In genomic region chr19:48499352-48500090, GRCh38 we compare ENCODE assay signal across 30 cellular contexts. TPM values are rescaled to one million over a fixed set of nuclear protein-coding genes. Genes with fewer than 3 reads are reported as not detected.
DNase-seq lines count a peak whose midpoint lies in the region; ATAC-seq and TF ChIP-seq lines count a peak whose summit lies in the region.
"Had no signal": no experiment of that assay in that cellular context is flagged by ENCODE, and none has a peak within 500 bp of the region (broad histone marks: within the 10 kb centered on the region; RNA-seq: fewer than 3 reads in every experiment).

No MANE protein-coding gene starts in this region.

- no peaks in the 10 kb centered on the region for H3K36me3 ChIP-seq in GM23338 (ENCODE audit: insufficient read depth)
- H3K36me3 ChIP-seq in suprapubic skin = no peaks in the 10 kb centered on the region
- H3K36me3 ChIP-seq in MG63 = no peaks in the 10 kb centered on the region
- H3K36me3 ChIP-seq: BLaER1, esophagus muscularis mucosa, Peyer's patch, right atrium auricular region, thoracic aorta, vagina had no signal

- no peak for DNase-seq in activated naive CD4-positive, alpha-beta T cell treated with anti-CD3 and anti-CD28 coated beads, Interleukin-2, amount 10 ng/mL, durations not matched to agents 7 days and 5 days
- DNase-seq in activated naive CD4-positive, alpha-beta T cell treated with anti-CD3 and anti-CD28 coated beads, Interleukin-2, amount 50 U/mL, for 16 hours = no peak
- DNase-seq in GM23338 (ENCODE audit: low spot score) = no peak
- DNase-seq in coronary artery (ENCODE audit: low spot score) = no peak
- no peak for DNase-seq in suprapubic skin (ENCODE audit: low spot score in 2 of 2)
- DNase-seq in cerebellar nuclear complex (lab: John Stamatoyannopoulos, UW) = no peak
- no peak for DNase-seq in MG63
- DNase-seq: activated CD4-positive, alpha-beta T cell treated with anti-CD3 and anti-CD28 coated beads for 4 hours; activated effector memory CD4-positive, alpha-beta T cell treated with anti-CD3 and anti-CD28 coated beads, Interleukin-2, amount 50 U/mL, for 16 hours; activated naive CD8-positive, alpha-beta T cell treated with anti-CD3 and anti-CD28 coated beads, Interleukin-2, amount 50 U/mL, for 24 hours; activated T-cell treated with anti-CD3 and anti-CD28 coated beads, Interleukin-2, amount 50 U/mL, for 1 hour; central memory CD4-positive, alpha-beta T cell; foreskin fibroblast; HCEC 1CT; KG1; NCI-H510A; Peyer's patch; SIG-M5; stimulated activated CD4-positive, alpha-beta T cell treated with anti-CD3 and anti-CD28 coated beads, Interleukin-1b, Interleukin-23, amount 100 ng/mL, for 48 hours had no signal

- 83% methylated on average over 7 of the region's 42 CpGs for WGBS in suprapubic skin

- H3K4me1 ChIP-seq in GM23338 (ENCODE audit: insufficient read depth) = peaks cover 10% of the 10 kb centered on the region; the same call in 1 of the 2 replicates
- peaks cover 37% of the 10 kb centered on the region for H3K4me1 ChIP-seq in suprapubic skin

- peak overlapping the region; percentile 19 for H3K27ac Mint-ChIP-seq in activated naive CD4-positive, alpha-beta T cell treated with anti-CD3 and anti-CD28 coated beads, Interleukin-2, amount 10 ng/mL, durations not matched to agents 7 days and 5 days
- no peak overlapping the region for H3K27ac Mint-ChIP-seq in GM23338
- H3K27ac Mint-ChIP-seq: activated naive CD8-positive, alpha-beta T cell treated with anti-CD3 and anti-CD28 coated beads, Interleukin-2, amount 50 U/mL, for 24 hours; dendritic cell treated with granulocyte-macrophage colony-stimulating factor and Interleukin-4, amounts not matched to agents 40 ng/mL and 50 ng/mL, for 4 days; stimulated activated naive CD8-positive, alpha-beta T cell treated with anti-CD3 and anti-CD28 coated beads, Interleukin-15, Interleukin-2, amounts not matched to agents 100 ng/mL and 50 ng/mL, for 24 hours had no signal

- H3K27me3 ChIP-seq in GM23338 (ENCODE audit: insufficient read depth) (0 out of 2 replicates have a peak, but pooled peaks cover 2% of the 10 kb centered on the region), suprapubic skin (peaks cover 36% of the 10 kb centered on the region), MG63 (peaks cover 37% of the 10 kb centered on the region)
- H3K27me3 ChIP-seq: Peyer's patch, vagina had no signal

- H3K79me2 ChIP-seq in GM23338 (replicated peaks; ENCODE audit: insufficient read depth) = no peaks in the 10 kb centered on the region

- no peak for TF ChIP-seq EP300 in suprapubic skin (IDR thresholded peaks at IDR 0.05)

- no peak overlapping the region for H3K4me2 ChIP-seq in GM23338

- H3K27me3 Mint-ChIP-seq in activated naive CD4-positive, alpha-beta T cell treated with anti-CD3 and anti-CD28 coated beads, Interleukin-2, amount 10 ng/mL, durations not matched to agents 7 days and 5 days = peaks cover 84% of the 10 kb centered on the region
- H3K27me3 Mint-ChIP-seq in GM23338 (ENCODE audit: insufficient read depth, low read depth, poor library complexity) = peaks cover 19% of the 10 kb centered on the region

- H3K27ac ChIP-seq in GM23338 (ENCODE audit: low read depth) (no peak overlapping the region), coronary artery (no peak overlapping the region), suprapubic skin (no peak overlapping the region)
- H3K27ac ChIP-seq: esophagus muscularis mucosa, Peyer's patch, right atrium auricular region, thoracic aorta, vagina had no signal

- no peaks in the 10 kb centered on the region for H3K9me2 ChIP-seq in GM23338 (ENCODE audit: insufficient read depth)

- TF ChIP-seq POLR2A in suprapubic skin (IDR thresholded peaks at IDR 0.05) = no peak

- peaks cover 39% of the 10 kb centered on the region for H3K4me1 Mint-ChIP-seq in activated naive CD4-positive, alpha-beta T cell treated with anti-CD3 and anti-CD28 coated beads, Interleukin-2, amount 10 ng/mL, durations not matched to agents 7 days and 5 days
- H3K4me1 Mint-ChIP-seq in GM23338 = peaks cover 19% of the 10 kb centered on the region

- no peak overlapping the region for H2AFZ ChIP-seq in GM23338

- no peak overlapping the region for H3K4me3 Mint-ChIP-seq in activated naive CD4-positive, alpha-beta T cell treated with anti-CD3 and anti-CD28 coated beads, Interleukin-2, amount 10 ng/mL, durations not matched to agents 7 days and 5 days
- peak overlapping the region; percentile 70; the same call in 2 of the 3 replicates for H3K4me3 Mint-ChIP-seq in GM23338
- H3K4me3 Mint-ChIP-seq: activated naive CD8-positive, alpha-beta T cell treated with anti-CD3 and anti-CD28 coated beads, Interleukin-2, amount 50 U/mL, for 24 hours; dendritic cell treated with granulocyte-macrophage colony-stimulating factor and Interleukin-4, amounts not matched to agents 40 ng/mL and 50 ng/mL, for 4 days; stimulated activated naive CD8-positive, alpha-beta T cell treated with anti-CD3 and anti-CD28 coated beads, Interleukin-15, Interleukin-2, amounts not matched to agents 100 ng/mL and 50 ng/mL, for 24 hours had no signal

- H3F3A ChIP-seq in GM23338 (replicated peaks; ENCODE audit: low read depth) = peaks cover 16% of the 10 kb centered on the region

- no peak for TF ChIP-seq CTCF in GM23338 (conservative IDR thresholded peaks at IDR 0.05; ENCODE audit: low read depth in 2 of 2)
- TF ChIP-seq CTCF in coronary artery (IDR thresholded peaks at IDR 0.05) = no peak
- TF ChIP-seq CTCF in suprapubic skin (IDR thresholded peaks at IDR 0.05) = no peak

- H3K9me3 ChIP-seq in suprapubic skin (no peaks in the 10 kb centered on the region), MG63 (no peaks in the 10 kb centered on the region)
- H3K9me3 ChIP-seq: BLaER1, esophagus muscularis mucosa, Peyer's patch, right atrium auricular region, thoracic aorta, vagina had no signal

- H3K36me3 Mint-ChIP-seq in activated naive CD4-positive, alpha-beta T cell treated with anti-CD3 and anti-CD28 coated beads, Interleukin-2, amount 10 ng/mL, durations not matched to agents 7 days and 5 days = no peaks in the 10 kb centered on the region
- no peaks in the 10 kb centered on the region; the same call in 1 of the 3 replicates for H3K36me3 Mint-ChIP-seq in GM23338 (ENCODE audit: low read depth)

- CTCF ChIA-PET in activated naive CD4-positive, alpha-beta T cell treated with anti-CD3 and anti-CD28 coated beads, Interleukin-2, amount 10 ng/mL, durations not matched to agents 7 days and 5 days (lab: Charles Lee) = interaction anchor here (1.2 kb wide), 1 partner anchor 9 kb away, joined by 4 read pairs; no protein-coding TSS in a partner anchor

- H3K9me3 Mint-ChIP-seq in activated naive CD4-positive, alpha-beta T cell treated with anti-CD3 and anti-CD28 coated beads, Interleukin-2, amount 10 ng/mL, durations not matched to agents 7 days and 5 days = no peaks in the 10 kb centered on the region
- H3K9me3 Mint-ChIP-seq in GM23338 = no peaks in the 10 kb centered on the region; the same call in 2 of the 3 replicates
- H3K9me3 Mint-ChIP-seq: activated naive CD8-positive, alpha-beta T cell treated with anti-CD3 and anti-CD28 coated beads, Interleukin-2, amount 50 U/mL, for 24 hours; dendritic cell treated with granulocyte-macrophage colony-stimulating factor and Interleukin-4, amounts not matched to agents 40 ng/mL and 50 ng/mL, for 4 days; stimulated activated naive CD8-positive, alpha-beta T cell treated with anti-CD3 and anti-CD28 coated beads, Interleukin-15, Interleukin-2, amounts not matched to agents 100 ng/mL and 50 ng/mL, for 24 hours had no signal

- no peak for ATAC-seq in GM23338
- ATAC-seq: activated naive CD8-positive, alpha-beta T cell treated with anti-CD3 and anti-CD28 coated beads, Interleukin-2, amount 50 U/mL, for 24 hours had no signal

- H3K4me3 ChIP-seq in GM23338 = no peak overlapping the region
- peak overlapping the region; percentile 14 for H3K4me3 ChIP-seq in coronary artery
- peak overlapping the region; percentile 18 for H3K4me3 ChIP-seq in suprapubic skin
- H3K4me3 ChIP-seq in MG63 = no peak overlapping the region
- H3K4me3 ChIP-seq: BLaER1, Peyer's patch, vagina had no signal

- no peaks in the 10 kb centered on the region; the same call in 1 of the 2 replicates for H4K20me1 ChIP-seq in GM23338 (replicated peaks; ENCODE audit: insufficient read depth)

TF ChIP-seq in GM23338, 12 proteins besides CTCF, POLR2A, EP300 and RAD21:
- TF ChIP-seq CREB1 (CRISPR knock-in tag; IDR thresholded peaks at IDR 0.05; ENCODE audit: low read depth) = no peak

RNA-seq across cellular contexts. Expression of gene LMTK3, which starts 12.1 kb away (rescaled TPM):
- total RNA-seq in GM23338 (2014; rRNA removed; shearing (Covaris generic)) = 5.7 and 11.8 TPM in 2 replicates
- 1.6 and 2.0 TPM in 2 replicates for polyA plus RNA-seq in GM23338 (2016; fragmentation: Nextera tagmentation; extraction: Ambion mirVana)
- total RNA-seq in suprapubic skin = 1 to 10 TPM; 1.3 to 3.5 (median 1.6) TPM
- not detected in 2 replicates for total RNA-seq in MG63 (2014; rRNA removed; shearing (Covaris generic); ENCODE audit: low replicate concordance)

RNA-seq across cellular contexts. Expression of gene CYTH2, which starts 30.4 kb away (rescaled TPM):
- 42.6 and 60.4 TPM in 2 replicates for total RNA-seq in GM23338 (2014; rRNA removed; shearing (Covaris generic))
- 38.8 and 41.1 TPM in 2 replicates for polyA plus RNA-seq in GM23338 (2016; fragmentation: Nextera tagmentation; extraction: Ambion mirVana)
- total RNA-seq in suprapubic skin = 10 to 100 TPM; 54.9 to 86.5 (median 63.2) TPM
- total RNA-seq in MG63 (2014; rRNA removed; shearing (Covaris generic); ENCODE audit: low replicate concordance) = 84.7 and 163 TPM in 2 replicates

RNA-seq across cellular contexts. Expression of gene KCNJ14, which starts 44.1 kb away (rescaled TPM):
- 0.94 and 1.2 TPM in 2 replicates for total RNA-seq in GM23338 (2014; rRNA removed; shearing (Covaris generic))
- 0.73 and 0.81 TPM in 2 replicates for polyA plus RNA-seq in GM23338 (2016; fragmentation: Nextera tagmentation; extraction: Ambion mirVana)
- 1 to 10 TPM; 4.2 to 4.7 (median 4.6) TPM for total RNA-seq in suprapubic skin
- 0.22 and 0.43 TPM in 2 replicates for total RNA-seq in MG63 (2014; rRNA removed; shearing (Covaris generic); ENCODE audit: low replicate concordance)

RNA-seq across cellular contexts. Expression of gene SULT2B1, which starts 52.5 kb away (rescaled TPM):
- 1.3 TPM in 1 of 2 replicates, not detected in the other for total RNA-seq in GM23338 (2014; rRNA removed; shearing (Covaris generic))
- polyA plus RNA-seq in GM23338 (2016; fragmentation: Nextera tagmentation; extraction: Ambion mirVana) = 2.3 and 2.5 TPM in 2 replicates
- 100 to 1,000 TPM in 2 of 4 donors, 10 to 100 TPM in 2; 26.0 to 162 (median 122) TPM for total RNA-seq in suprapubic skin
- total RNA-seq in MG63 (2014; rRNA removed; shearing (Covaris generic); ENCODE audit: low replicate concordance) = 0.49 TPM in 1 of 2 replicates, not detected in the other
- total RNA-seq: activated CD8-positive, alpha-beta memory T cell treated with anti-CD3 and anti-CD28 coated beads for 36 hours; astrocyte; liver; myocyte; right atrium auricular region; thoracic aorta had no signal

RNA-seq across cellular contexts. Expression of gene GRWD1, which starts 53.7 kb away (rescaled TPM):
- 58.0 and 64.6 TPM in 2 replicates for total RNA-seq in GM23338 (2014; rRNA removed; shearing (Covaris generic))
- 23.2 and 25.8 TPM in 2 replicates for polyA plus RNA-seq in GM23338 (2016; fragmentation: Nextera tagmentation; extraction: Ambion mirVana)
- total RNA-seq in suprapubic skin = 10 to 100 TPM; 24.5 to 53.4 (median 40.1) TPM
- 86.6 and 138 TPM in 2 replicates for total RNA-seq in MG63 (2014; rRNA removed; shearing (Covaris generic); ENCODE audit: low replicate concordance)

Comparison
In these comparisons a context has a peak if more than half of its experiments do, and no peak if none do; other contexts are left out.
1. H3K4me3 ChIP-seq: peak in coronary artery (single experiment) and suprapubic skin (single experiment); none in GM23338 (single experiment) and MG63 (single experiment).